29 cellular contexts compared by ENCODE assay signal in the genomic region with DNA sequence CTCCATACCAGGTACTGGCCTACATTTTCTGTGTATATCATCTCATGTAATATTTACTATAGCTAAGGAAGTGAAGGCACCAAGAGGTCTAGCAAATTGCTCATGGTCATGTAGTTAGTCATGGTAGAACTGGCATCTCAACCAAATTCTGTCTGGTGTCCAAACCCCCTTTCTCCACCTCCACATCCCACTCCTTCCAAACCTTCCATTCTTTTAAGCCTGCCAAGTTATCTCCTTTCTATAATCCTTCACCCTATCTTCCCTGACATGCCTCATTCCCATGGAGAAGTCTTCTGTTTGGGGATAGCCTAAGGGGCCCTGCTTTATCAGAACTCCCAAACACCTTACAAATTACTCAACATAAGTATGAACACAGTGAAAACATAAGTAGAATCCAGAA.
"Had no signal": no experiment of that assay in that cellular context is flagged by ENCODE, and none has a peak within 500 bp of the region (broad histone marks: within the 10 kb centered on the region; RNA-seq: fewer than 3 reads in every experiment).

No MANE protein-coding gene starts in this region.

- H3K9me3 Mint-ChIP-seq: naive B cell, natural killer cell, neural progenitor cell had no signal

- H3K4me3 Mint-ChIP-seq: mesothelial cell of epicardium; naive B cell; natural killer cell; nephron progenitor cell; neural progenitor cell; stimulated activated memory B cell treated with anti-CD40 and anti-IgM and Interleukin-4, amounts not matched to agents 10 μg/mL and 1 μg/mL and 100 μg/mL, for 72 hours had no signal

- H3K4me3 ChIP-seq: left ventricle myocardium inferior, lung, neural progenitor cell, ovary, right atrium auricular region, right lobe of liver, smooth muscle cell, stomach, testis, thyroid gland, transverse colon, upper lobe of left lung, vagina had no signal

- H3K27ac Mint-ChIP-seq: mesothelial cell of epicardium; naive B cell; natural killer cell; nephron progenitor cell; neural progenitor cell; progenitor cell of endocrine pancreas; stimulated activated memory B cell treated with anti-CD40 and anti-IgM and Interleukin-4, amounts not matched to agents 10 μg/mL and 1 μg/mL and 100 μg/mL, for 72 hours had no signal

- FAIRE-seq: kidney had no signal

- H3K27ac ChIP-seq: left ventricle myocardium inferior, neural progenitor cell, neutrophil, ovary, right atrium auricular region, right lobe of liver, stomach, testis, thyroid gland, transverse colon, upper lobe of left lung, vagina had no signal

- H3K27me3 Mint-ChIP-seq: stimulated activated memory B cell treated with anti-CD40 and anti-IgM and Interleukin-4, amounts not matched to agents 10 μg/mL and 1 μg/mL and 100 μg/mL, for 72 hours had no signal

- H3K9ac ChIP-seq: neural progenitor cell had no signal

- H2AFZ ChIP-seq: neural progenitor cell had no signal

- H3K9me3 ChIP-seq: left ventricle myocardium inferior, neutrophil, ovary, right atrium auricular region, right lobe of liver, stomach, testis, thyroid gland, transverse colon, upper lobe of left lung, vagina had no signal

- H3K36me3 ChIP-seq: left ventricle myocardium inferior, neural progenitor cell, neutrophil, ovary, right atrium auricular region, right lobe of liver, stomach, thyroid gland, transverse colon, upper lobe of left lung, vagina had no signal

- H3K4me1 Mint-ChIP-seq: naive B cell; natural killer cell; neural progenitor cell; stimulated activated memory B cell treated with anti-CD40 and anti-IgM and Interleukin-4, amounts not matched to agents 10 μg/mL and 1 μg/mL and 100 μg/mL, for 72 hours had no signal

- H3K4me1 ChIP-seq: left ventricle myocardium inferior, neural progenitor cell, right atrium auricular region, right lobe of liver, testis, thyroid gland, upper lobe of left lung had no signal

- H3K27me3 ChIP-seq: neural progenitor cell, ovary, right atrium auricular region, right lobe of liver, testis, thyroid gland, transverse colon, upper lobe of left lung, vagina had no signal

- H3K4me2 ChIP-seq: neural progenitor cell, smooth muscle cell had no signal

- H3K36me3 Mint-ChIP-seq: mesothelial cell of epicardium; naive B cell; natural killer cell; neural progenitor cell; stimulated activated memory B cell treated with anti-CD40 and anti-IgM and Interleukin-4, amounts not matched to agents 10 μg/mL and 1 μg/mL and 100 μg/mL, for 72 hours had no signal

- DNase-seq: kidney; left colon; left ventricle myocardium inferior; mesendoderm; naive B cell; natural killer cell; nephron progenitor cell; occipital lobe; ovary; right lobe of liver; stimulated activated CD4-positive, alpha-beta T cell treated with anti-CD3 and anti-CD28 coated beads, Interleukin-1b, Interleukin-23, amount 100 ng/mL, for 48 hours; stimulated activated CD4-positive, alpha-beta T cell treated with anti-CD3 and anti-CD28 coated beads, Interleukin-2, amount 100 ng/mL, for 48 hours; stimulated activated CD4-positive, alpha-beta T cell treated with anti-CD3 and anti-CD28 coated beads, Interleukin-4, amount 100 ng/mL, for 4 hours; stimulated activated CD8-positive, alpha-beta memory T cell treated with anti-CD3 and anti-CD28 coated beads, Interleukin-4, amount 100 ng/mL, for 48 hours; stimulated activated naive CD4-positive, alpha-beta T cell treated with Interleukin-2 at 50 U/mL for 16 hours; stomach; testis; thyroid gland; transverse colon; upper lobe of left lung had no signal
